Comparison of ENCODE assay signal across 26 cellular contexts in the genomic region with DNA sequence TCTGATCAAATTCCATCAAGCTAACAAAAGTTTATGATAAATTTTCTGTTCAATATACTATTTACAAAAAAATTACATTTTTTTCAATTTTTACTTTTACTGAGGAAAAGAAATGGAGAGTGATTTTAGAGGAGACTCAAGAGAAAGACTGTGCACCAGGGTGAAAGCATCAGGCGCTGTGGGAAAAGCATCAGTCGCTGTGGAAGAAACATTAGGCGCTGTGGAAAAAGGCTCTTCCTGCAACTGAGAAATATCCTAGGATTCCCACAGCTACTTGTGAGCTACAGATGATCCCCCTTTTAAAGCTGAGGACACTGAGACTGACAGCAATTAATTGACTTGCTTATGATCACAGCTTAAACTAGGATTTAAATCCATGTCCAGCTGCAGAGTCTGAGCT.
"Had no signal": no experiment of that assay in that cellular context is flagged by ENCODE, and none has a peak within 500 bp of the region (broad histone marks: within the 10 kb centered on the region; RNA-seq: fewer than 3 reads in every experiment).

No MANE protein-coding gene starts in this region.

- H3K4me3 Mint-ChIP-seq: naive thymus-derived CD4-positive, alpha-beta T cell had no signal

- H3K27me3 Mint-ChIP-seq: naive thymus-derived CD4-positive, alpha-beta T cell had no signal

- FAIRE-seq: colon, endometrium, islet of Langerhans, keratinocyte had no signal

- H3K27me3 ChIP-seq: dorsolateral prefrontal cortex, esophagus squamous epithelium, gastrocnemius medialis, heart right ventricle, left lung had no signal

- H3K36me3 ChIP-seq: lower lobe of right lung had no signal

- H3K4me3 ChIP-seq: coronary artery, dorsolateral prefrontal cortex, esophagus squamous epithelium, gastrocnemius medialis, heart right ventricle, left lung, lower lobe of right lung had no signal

- H3K27ac ChIP-seq: coronary artery, dorsolateral prefrontal cortex, epithelial cell of prostate, esophagus squamous epithelium, gastrocnemius medialis, heart right ventricle, left lung, lower lobe of right lung had no signal

- DNase-seq: dermis blood vessel endothelial cell; dorsolateral prefrontal cortex; effector CD4-positive, alpha-beta T cell; effector memory CD4-positive, alpha-beta T cell; esophagus squamous epithelium; foreskin fibroblast; foreskin melanocyte; gastrocnemius medialis; glutamatergic neuron; head of caudate nucleus; heart right ventricle; hippocampal formation; left cardiac atrium; left lung; left ventricle myocardium superior; lower lobe of right lung; mesenchymal stem cell; midbrain; naive thymus-derived CD4-positive, alpha-beta T cell had no signal

- ATAC-seq: esophagus mucosa; gastrocnemius medialis; heart right ventricle; left cardiac atrium; left lung; left ventricle myocardium superior; lower lobe of right lung; naive thymus-derived CD4-positive, alpha-beta T cell had no signal
